In the genomic region with DNA sequence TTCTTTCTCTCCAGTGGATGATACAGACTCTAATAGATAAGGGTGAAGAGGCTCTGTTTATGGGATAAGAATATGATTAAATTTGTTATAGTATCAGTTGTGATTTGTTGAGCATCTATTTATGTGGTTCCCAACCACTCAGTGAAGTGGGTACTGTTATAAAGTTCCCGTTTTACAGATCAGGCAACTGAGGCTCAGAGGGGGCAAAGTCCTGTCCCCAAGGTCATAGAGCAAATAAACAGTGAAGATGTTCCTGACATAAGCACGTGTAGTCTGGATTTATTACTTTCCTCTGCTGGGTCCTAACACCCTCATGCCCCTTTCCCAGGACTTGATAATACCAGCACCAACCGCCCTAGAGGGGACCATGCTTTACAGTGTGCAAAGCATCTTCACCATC, we compare ENCODE assay signal across 34 cellular contexts. TPM values are rescaled to one million over a fixed set of nuclear protein-coding genes. Genes with fewer than 3 reads are reported as not detected.
"Had no signal": no experiment of that assay in that cellular context is flagged by ENCODE, and none has a peak within 500 bp of the region (broad histone marks: within the 10 kb centered on the region; RNA-seq: fewer than 3 reads in every experiment).

No MANE protein-coding gene starts in this region.

- H3K4me3 ChIP-seq: ascending aorta, cardiac muscle cell, MG63, SJCRH30, SK-N-MC had no signal

- H3K27ac Mint-ChIP-seq: activated CD4-positive, alpha-beta T cell treated with anti-CD3 and anti-CD28 coated beads, Interleukin-2, amount 10 ng/mL, durations not matched to agents 24 days and 14 days; activated CD8-positive, alpha-beta T cell treated with anti-CD3 and anti-CD28 coated beads, Interleukin-2, amount 10 ng/mL, durations not matched to agents 7 days and 5 days; activated naive CD4-positive, alpha-beta T cell treated with anti-CD3 and anti-CD28 coated beads, Interleukin-2, amount 50 U/mL, for 24 hours; activated naive CD8-positive, alpha-beta T cell treated with anti-CD3 and anti-CD28 coated beads, Interleukin-2, amount 10 ng/mL, durations not matched to agents 7 days and 5 days; activated T-cell treated with anti-CD3 and anti-CD28 coated beads, Interleukin-2, amount 50 U/mL, for 24 hours; activated T-helper 2 cell treated with anti-CD3 and anti-CD28 coated beads, Interferon-gamma antibody, Interleukin-2, Interleukin-4, amounts not matched to agents 10 μg/mL and 5 μg/mL and 100 μg/mL, durations not matched to agents 14 hours and 24 hours and 36 hours had no signal

- ATAC-seq: activated CD8-positive, alpha-beta T cell treated with anti-CD3 and anti-CD28 coated beads, Interleukin-2, amount 10 ng/mL, durations not matched to agents 7 days and 5 days; Panc1 had no signal

- H3K36me3 ChIP-seq: ascending aorta, cardiac muscle cell, MG63, SJCRH30 had no signal

- H3K9me3 ChIP-seq: ascending aorta, MG63, SJCRH30 had no signal

- H3K27me3 ChIP-seq: ascending aorta, cardiac muscle cell, SJCRH30 had no signal

- H3K9me3 Mint-ChIP-seq: activated CD4-positive, alpha-beta T cell treated with anti-CD3 and anti-CD28 coated beads, Interleukin-2, amount 10 ng/mL, durations not matched to agents 24 days and 14 days; activated naive CD4-positive, alpha-beta T cell treated with anti-CD3 and anti-CD28 coated beads, Interleukin-2, amount 50 U/mL, for 24 hours; activated naive CD8-positive, alpha-beta T cell treated with anti-CD3 and anti-CD28 coated beads, Interleukin-2, amount 10 ng/mL, durations not matched to agents 7 days and 5 days; activated T-cell treated with anti-CD3 and anti-CD28 coated beads, Interleukin-2, amount 50 U/mL, for 24 hours; activated T-helper 2 cell treated with anti-CD3 and anti-CD28 coated beads, Interferon-gamma antibody, Interleukin-2, Interleukin-4, amounts not matched to agents 10 μg/mL and 5 μg/mL and 100 μg/mL, durations not matched to agents 14 hours and 24 hours and 36 hours; central memory CD8-positive, alpha-beta T cell had no signal

- H3K27ac ChIP-seq: ascending aorta, cardiac muscle cell, SJCRH30, SK-N-MC, WERI-Rb-1 had no signal

- H3K4me3 Mint-ChIP-seq: activated CD4-positive, alpha-beta T cell treated with anti-CD3 and anti-CD28 coated beads, Interleukin-2, amount 10 ng/mL, durations not matched to agents 24 days and 14 days; activated CD8-positive, alpha-beta T cell treated with anti-CD3 and anti-CD28 coated beads, Interleukin-2, amount 10 ng/mL, durations not matched to agents 7 days and 5 days; activated naive CD4-positive, alpha-beta T cell treated with anti-CD3 and anti-CD28 coated beads, Interleukin-2, amount 50 U/mL, for 24 hours; activated naive CD8-positive, alpha-beta T cell treated with anti-CD3 and anti-CD28 coated beads, Interleukin-2, amount 10 ng/mL, durations not matched to agents 7 days and 5 days; activated T-cell treated with anti-CD3 and anti-CD28 coated beads, Interleukin-2, amount 50 U/mL, for 24 hours; central memory CD8-positive, alpha-beta T cell had no signal

- DNase-seq: activated CD4-positive, alpha-beta T cell treated with anti-CD3 and anti-CD28 coated beads, Interleukin-2, amount 10 ng/mL, durations not matched to agents 24 days and 14 days; activated CD4-positive, alpha-beta T cell treated with anti-CD3 and anti-CD28 coated beads, Interleukin-2, amount 50 U/mL, for 48 hours; activated CD8-positive, alpha-beta T cell treated with anti-CD3 and anti-CD28 coated beads, Interleukin-2, amount 10 ng/mL, durations not matched to agents 7 days and 5 days; activated gamma-delta T cell; activated naive CD4-positive, alpha-beta T cell treated with Interleukin-2 at 50 U/mL for 16 hours; activated naive CD8-positive, alpha-beta T cell treated with anti-CD3 and anti-CD28 coated beads, Interleukin-2, amount 10 ng/mL, durations not matched to agents 7 days and 5 days; activated T-cell treated with anti-CD3 and anti-CD28 coated beads, Interleukin-2, amount 50 U/mL, for 24 hours; amygdala; Kasumi-1; MG63; NCI-H1048; NCI-H1105 treated with DMSO at 0.1 percent for 48 hours; NCI-H1436; NCI-H1694; NCI-H1930; NCI-H2081 treated with DMSO at 0.1 percent for 48 hours; NCI-H226; NCI-H446 treated with DMSO at 0.1 percent for 48 hours; NCI-H524; NCI-H69; SHP77; SJCRH30; T1000; WERI-Rb-1 had no signal

- H3K36me3 Mint-ChIP-seq: activated naive CD4-positive, alpha-beta T cell treated with anti-CD3 and anti-CD28 coated beads, Interleukin-2, amount 50 U/mL, for 24 hours; activated naive CD8-positive, alpha-beta T cell treated with anti-CD3 and anti-CD28 coated beads, Interleukin-2, amount 10 ng/mL, durations not matched to agents 7 days and 5 days had no signal

RNA-seq across cellular contexts. Expression of gene DUSP15, which starts 4.1 kb away (rescaled TPM):
- total RNA-seq: activated CD4-positive, alpha-beta T cell treated with anti-CD3 and anti-CD28 coated beads, Interleukin-2, amount 10 ng/mL, durations not matched to agents 24 days and 14 days; activated CD8-positive, alpha-beta T cell treated with anti-CD3 and anti-CD28 coated beads, Interleukin-2, amount 10 ng/mL, durations not matched to agents 7 days and 5 days; activated naive CD8-positive, alpha-beta T cell treated with anti-CD3 and anti-CD28 coated beads, Interleukin-2, amount 10 ng/mL, durations not matched to agents 7 days and 5 days; activated T-helper 2 cell treated with anti-CD3 and anti-CD28 coated beads, Interferon-gamma antibody, Interleukin-2, Interleukin-4, amounts not matched to agents 10 μg/mL and 5 μg/mL and 100 μg/mL, durations not matched to agents 14 hours and 24 hours and 36 hours; RPMI7951; T-helper 1 cell treated with Interleukin-12 subunit alpha and Interleukin-12 subunit beta and Interleukin-4 antibody, amounts not matched to agents 30 ng/mL and 1 ng/mL, for 36 hours; T-helper 2 cell treated with Interferon-gamma antibody and Interleukin-4, amounts not matched to agents 100 ng/mL and 5 ng/mL, for 36 hours had no signal

RNA-seq across cellular contexts. Expression of gene TTLL9, which starts 4.2 kb away (rescaled TPM):
- total RNA-seq: activated CD4-positive, alpha-beta T cell treated with anti-CD3 and anti-CD28 coated beads, Interleukin-2, amount 10 ng/mL, durations not matched to agents 24 days and 14 days; activated CD8-positive, alpha-beta T cell treated with anti-CD3 and anti-CD28 coated beads, Interleukin-2, amount 10 ng/mL, durations not matched to agents 7 days and 5 days; activated naive CD8-positive, alpha-beta T cell treated with anti-CD3 and anti-CD28 coated beads, Interleukin-2, amount 10 ng/mL, durations not matched to agents 7 days and 5 days; activated T-helper 2 cell treated with anti-CD3 and anti-CD28 coated beads, Interferon-gamma antibody, Interleukin-2, Interleukin-4, amounts not matched to agents 10 μg/mL and 5 μg/mL and 100 μg/mL, durations not matched to agents 14 hours and 24 hours and 36 hours; ascending aorta; RPMI7951; SJCRH30; T-helper 1 cell treated with Interleukin-12 subunit alpha and Interleukin-12 subunit beta and Interleukin-4 antibody, amounts not matched to agents 30 ng/mL and 1 ng/mL, for 36 hours; T-helper 2 cell treated with Interferon-gamma antibody and Interleukin-4, amounts not matched to agents 100 ng/mL and 5 ng/mL, for 36 hours had no signal

RNA-seq across cellular contexts. Expression of gene FOXS1, which starts 20.8 kb away (rescaled TPM):
- total RNA-seq: activated CD4-positive, alpha-beta T cell treated with anti-CD3 and anti-CD28 coated beads, Interleukin-2, amount 10 ng/mL, durations not matched to agents 24 days and 14 days; activated CD8-positive, alpha-beta T cell treated with anti-CD3 and anti-CD28 coated beads, Interleukin-2, amount 10 ng/mL, durations not matched to agents 7 days and 5 days; activated naive CD8-positive, alpha-beta T cell treated with anti-CD3 and anti-CD28 coated beads, Interleukin-2, amount 10 ng/mL, durations not matched to agents 7 days and 5 days; activated T-helper 2 cell treated with anti-CD3 and anti-CD28 coated beads, Interferon-gamma antibody, Interleukin-2, Interleukin-4, amounts not matched to agents 10 μg/mL and 5 μg/mL and 100 μg/mL, durations not matched to agents 14 hours and 24 hours and 36 hours; T-helper 1 cell treated with Interleukin-12 subunit alpha and Interleukin-12 subunit beta and Interleukin-4 antibody, amounts not matched to agents 30 ng/mL and 1 ng/mL, for 36 hours; T-helper 2 cell treated with Interferon-gamma antibody and Interleukin-4, amounts not matched to agents 100 ng/mL and 5 ng/mL, for 36 hours had no signal

RNA-seq across cellular contexts. Expression of gene MYLK2, which starts 47.1 kb away (rescaled TPM):
- total RNA-seq: ascending aorta had no signal
- polyA plus RNA-seq: cardiac muscle cell had no signal
